In genomic region chr1:6445062-6445763, GRCh38 we compare ENCODE assay signal across 1 cellular context.
TF ChIP-seq lines count a peak whose summit lies in the region.

No MANE protein-coding gene starts in this region.

TF ChIP-seq in GM12878, 131 proteins besides CTCF, POLR2A, EP300 and RAD21:
- no peak for TF ChIP-seq RELA (IDR thresholded peaks at IDR 0.05; ENCODE audit: borderline replicate concordance, partially characterized antibody)
- no peak for TF ChIP-seq ZNF622 (IDR thresholded peaks at IDR 0.05)
- TF ChIP-seq HDAC6 (IDR thresholded peaks at IDR 0.05; ENCODE audit: unreplicated experiment): no peak
- peak; percentile 12; the same call in 1 of the 2 replicates for TF ChIP-seq SMC3 (IDR thresholded peaks at IDR 0.05; ENCODE audit: borderline replicate concordance, low read length)
- TF ChIP-seq, protein P1, sequence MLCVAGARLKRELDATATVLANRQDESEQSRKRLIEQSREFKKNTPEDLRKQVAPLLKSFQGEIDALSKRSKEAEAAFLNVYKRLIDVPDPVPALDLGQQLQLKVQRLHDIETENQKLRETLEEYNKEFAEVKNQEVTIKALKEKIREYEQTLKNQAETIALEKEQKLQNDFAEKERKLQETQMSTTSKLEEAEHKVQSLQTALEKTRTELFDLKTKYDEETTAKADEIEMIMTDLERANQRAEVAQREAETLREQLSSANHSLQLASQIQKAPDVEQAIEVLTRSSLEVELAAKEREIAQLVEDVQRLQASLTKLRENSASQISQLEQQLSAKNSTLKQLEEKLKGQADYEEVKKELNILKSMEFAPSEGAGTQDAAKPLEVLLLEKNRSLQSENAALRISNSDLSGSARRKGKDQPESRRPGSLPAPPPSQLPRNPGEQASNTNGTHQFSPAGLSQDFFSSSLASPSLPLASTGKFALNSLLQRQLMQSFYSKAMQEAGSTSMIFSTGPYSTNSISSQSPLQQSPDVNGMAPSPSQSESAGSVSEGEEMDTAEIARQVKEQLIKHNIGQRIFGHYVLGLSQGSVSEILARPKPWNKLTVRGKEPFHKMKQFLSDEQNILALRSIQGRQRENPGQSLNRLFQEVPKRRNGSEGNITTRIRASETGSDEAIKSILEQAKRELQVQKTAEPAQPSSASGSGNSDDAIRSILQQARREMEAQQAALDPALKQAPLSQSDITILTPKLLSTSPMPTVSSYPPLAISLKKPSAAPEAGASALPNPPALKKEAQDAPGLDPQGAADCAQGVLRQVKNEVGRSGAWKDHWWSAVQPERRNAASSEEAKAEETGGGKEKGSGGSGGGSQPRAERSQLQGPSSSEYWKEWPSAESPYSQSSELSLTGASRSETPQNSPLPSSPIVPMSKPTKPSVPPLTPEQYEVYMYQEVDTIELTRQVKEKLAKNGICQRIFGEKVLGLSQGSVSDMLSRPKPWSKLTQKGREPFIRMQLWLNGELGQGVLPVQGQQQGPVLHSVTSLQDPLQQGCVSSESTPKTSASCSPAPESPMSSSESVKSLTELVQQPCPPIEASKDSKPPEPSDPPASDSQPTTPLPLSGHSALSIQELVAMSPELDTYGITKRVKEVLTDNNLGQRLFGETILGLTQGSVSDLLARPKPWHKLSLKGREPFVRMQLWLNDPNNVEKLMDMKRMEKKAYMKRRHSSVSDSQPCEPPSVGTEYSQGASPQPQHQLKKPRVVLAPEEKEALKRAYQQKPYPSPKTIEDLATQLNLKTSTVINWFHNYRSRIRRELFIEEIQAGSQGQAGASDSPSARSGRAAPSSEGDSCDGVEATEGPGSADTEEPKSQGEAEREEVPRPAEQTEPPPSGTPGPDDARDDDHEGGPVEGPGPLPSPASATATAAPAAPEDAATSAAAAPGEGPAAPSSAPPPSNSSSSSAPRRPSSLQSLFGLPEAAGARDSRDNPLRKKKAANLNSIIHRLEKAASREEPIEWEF (IDR thresholded peaks at IDR 0.05; ENCODE audit: insufficient replicate concordance, low read depth, low read length): no peak
